ENCODE assay signal across 8 cellular contexts in the genomic region with DNA sequence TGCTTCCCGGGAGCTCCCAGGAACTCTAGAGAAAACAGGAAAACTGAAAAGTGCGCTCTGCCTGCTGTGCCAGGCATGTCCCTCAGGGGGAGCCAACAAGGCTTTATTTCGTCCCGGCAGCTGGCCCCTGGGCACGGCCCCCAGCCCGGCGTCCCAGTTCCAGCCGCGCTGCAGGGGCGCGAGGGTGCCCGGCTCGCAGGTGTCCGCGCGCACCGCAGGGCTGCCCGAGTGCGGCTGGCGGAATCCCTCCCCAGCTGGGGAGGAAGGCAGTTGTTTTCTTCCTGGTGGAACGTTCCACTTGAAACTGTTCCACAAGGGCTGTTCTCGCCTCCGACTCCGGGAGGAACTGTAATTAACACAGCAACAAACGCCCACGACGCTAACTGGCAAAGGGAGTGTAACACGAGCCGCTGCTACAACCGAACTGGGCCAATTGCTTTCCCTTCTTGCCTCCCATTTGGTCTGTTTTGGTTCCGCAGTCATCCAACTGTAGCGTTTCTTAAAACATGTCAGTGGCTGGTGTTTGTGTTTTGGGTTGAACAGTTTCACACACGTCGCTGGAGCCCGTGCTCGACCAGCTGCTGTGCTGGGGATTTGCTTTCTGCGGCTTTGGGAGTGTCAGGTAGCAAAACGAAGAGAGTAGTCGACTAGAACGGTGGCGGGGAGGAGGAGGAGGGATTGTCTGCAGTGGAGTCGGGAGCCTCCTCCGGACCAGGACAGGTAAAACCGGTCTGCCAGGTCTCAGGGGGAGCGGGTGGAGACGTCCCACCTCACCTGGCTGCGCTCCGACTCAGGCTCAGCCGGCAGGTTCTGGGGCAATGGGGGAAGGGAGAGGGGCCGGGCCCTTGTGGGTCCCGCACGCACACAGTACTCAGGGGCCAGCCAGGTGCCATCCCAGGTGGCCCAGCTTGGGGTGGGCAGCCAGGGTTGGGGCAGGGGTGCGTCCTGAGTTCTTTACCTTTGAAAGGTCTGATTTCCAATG.
DNase-seq lines count a peak whose midpoint lies in the region; ATAC-seq and TF ChIP-seq lines count a peak whose summit lies in the region.

No MANE protein-coding gene starts in this region.

- intact Hi-C loops in activated T-helper 2 cell treated with anti-CD3 and anti-CD28 coated beads, Interferon-gamma antibody, Interleukin-2, Interleukin-4, amounts not matched to agents 10 μg/mL and 5 μg/mL and 100 μg/mL, durations not matched to agents 14 hours and 24 hours and 36 hours (cut with micrococcal nuclease) = loop anchor here (1.0 kb wide), 1 partner anchor 128 kb away; no protein-coding TSS in a partner anchor

- H3K27ac Mint-ChIP-seq in activated T-helper 2 cell treated with anti-CD3 and anti-CD28 coated beads, Interferon-gamma antibody, Interleukin-2, Interleukin-4, amounts not matched to agents 10 μg/mL and 5 μg/mL and 100 μg/mL, durations not matched to agents 14 hours and 24 hours and 36 hours = no peak overlapping the region
- peak overlapping the region; percentile 79 to 93 (median 92) for H3K27ac Mint-ChIP-seq in nephron

- ATAC-seq in GM21360 (IDR thresholded peaks at IDR 0.05; ENCODE audit: unreplicated experiment) (peak; percentile 63), HG03571 (IDR thresholded peaks at IDR 0.05; ENCODE audit: unreplicated experiment) (peak; percentile 80), foreskin keratinocyte (peak; percentile 95)

- peaks cover 3% of the 10 kb centered on the region for H3K9me3 Mint-ChIP-seq in activated T-helper 2 cell treated with anti-CD3 and anti-CD28 coated beads, Interferon-gamma antibody, Interleukin-2, Interleukin-4, amounts not matched to agents 10 μg/mL and 5 μg/mL and 100 μg/mL, durations not matched to agents 14 hours and 24 hours and 36 hours
- peaks cover 3% of the 10 kb centered on the region for H3K9me3 Mint-ChIP-seq in nephron

- H3K36me3 Mint-ChIP-seq in activated T-helper 2 cell treated with anti-CD3 and anti-CD28 coated beads, Interferon-gamma antibody, Interleukin-2, Interleukin-4, amounts not matched to agents 10 μg/mL and 5 μg/mL and 100 μg/mL, durations not matched to agents 14 hours and 24 hours and 36 hours (ENCODE audit: low read depth) = no peaks in the 10 kb centered on the region
- no peaks in the 10 kb centered on the region for H3K36me3 Mint-ChIP-seq in nephron (ENCODE audit: low read depth)

- peak; percentile 77 for TF ChIP-seq CTCF in foreskin keratinocyte (conservative IDR thresholded peaks at IDR 0.05)
- peak; percentile 74 to 77 (median 76) for TF ChIP-seq CTCF in nephron (IDR thresholded peaks at IDR 0.05; ENCODE audit: unreplicated experiment in 3 of 3)

- peaks cover 20% of the 10 kb centered on the region for H3K27me3 ChIP-seq in foreskin keratinocyte

- H3K27me3 Mint-ChIP-seq in activated T-helper 2 cell treated with anti-CD3 and anti-CD28 coated beads, Interferon-gamma antibody, Interleukin-2, Interleukin-4, amounts not matched to agents 10 μg/mL and 5 μg/mL and 100 μg/mL, durations not matched to agents 14 hours and 24 hours and 36 hours (ENCODE audit: low read depth) = peaks cover 46% of the 10 kb centered on the region
- peaks cover 33% of the 10 kb centered on the region for H3K27me3 Mint-ChIP-seq in nephron (ENCODE audit: low read depth)

- no peak overlapping the region for H3K27ac ChIP-seq in foreskin keratinocyte

- no peaks in the 10 kb centered on the region for H3K4me1 ChIP-seq in foreskin keratinocyte

- H3K4me1 Mint-ChIP-seq in activated T-helper 2 cell treated with anti-CD3 and anti-CD28 coated beads, Interferon-gamma antibody, Interleukin-2, Interleukin-4, amounts not matched to agents 10 μg/mL and 5 μg/mL and 100 μg/mL, durations not matched to agents 14 hours and 24 hours and 36 hours (ENCODE audit: low read depth) = peaks cover 13% of the 10 kb centered on the region
- H3K4me1 Mint-ChIP-seq in nephron = peaks cover 43% of the 10 kb centered on the region

- peak overlapping the region; percentile 76 for H3K4me3 Mint-ChIP-seq in activated T-helper 2 cell treated with anti-CD3 and anti-CD28 coated beads, Interferon-gamma antibody, Interleukin-2, Interleukin-4, amounts not matched to agents 10 μg/mL and 5 μg/mL and 100 μg/mL, durations not matched to agents 14 hours and 24 hours and 36 hours (ENCODE audit: low read depth)
- H3K4me3 Mint-ChIP-seq in nephron = peak overlapping the region; percentile 81 to 89 (median 86)

- peak; percentile 84 for DNase-seq in DMS79 treated with DMSO at 0.1 percent for 48 hours (lab: John Stamatoyannopoulos, UW)
- DNase-seq in NCI-H526 treated with DMSO at 0.1 percent for 48 hours (lab: John Stamatoyannopoulos, UW) = peak; percentile 100
- no peak for DNase-seq in activated T-helper 2 cell treated with anti-CD3 and anti-CD28 coated beads, Interferon-gamma antibody, Interleukin-2, Interleukin-4, amounts not matched to agents 10 μg/mL and 5 μg/mL and 100 μg/mL, durations not matched to agents 14 hours and 24 hours and 36 hours (ENCODE audit: low spot score)
- peak; percentile 61 to 78 for DNase-seq in foreskin keratinocyte
- no peak for DNase-seq in NCI-H1436 (lab: John Stamatoyannopoulos, UW)

Comparison
In these comparisons a context has a peak if more than half of its experiments do, and no peak if none do; other contexts are left out.
1. DNase-seq: peak in DMS79 treated with DMSO at 0.1 percent for 48 hours (single experiment), NCI-H526 treated with DMSO at 0.1 percent for 48 hours (single experiment) and foreskin keratinocyte (2 of 2); none in activated T-helper 2 cell treated with anti-CD3 and anti-CD28 coated beads, Interferon-gamma antibody, Interleukin-2, Interleukin-4, amounts not matched to agents 10 μg/mL and 5 μg/mL and 100 μg/mL, durations not matched to agents 14 hours and 24 hours and 36 hours (single experiment) and NCI-H1436 (single experiment).
2. Peak in every context shown above with its lines, with median percentiles within 50 percentile points of each other: ATAC-seq.